In genomic region chr14:69263364-69263763, GRCh38 we compare ENCODE assay signal across 11 cellular contexts. TPM values are rescaled to one million over a fixed set of nuclear protein-coding genes. Genes with fewer than 3 reads are reported as not detected.
A peak's percentile ranks its signal among the peaks of the same experiment; 100 is the strongest.
DNase-seq lines count a peak whose midpoint lies in the region; ATAC-seq and TF ChIP-seq lines count a peak whose summit lies in the region.
"Had no signal": no experiment of that assay in that cellular context is flagged by ENCODE, and none has a peak within 500 bp of the region (broad histone marks: within the 10 kb centered on the region; RNA-seq: fewer than 3 reads in every experiment).

No MANE protein-coding gene starts in this region.

- H3K27me3 ChIP-seq in esophagus muscularis mucosa = peaks cover 0 to 42% (median 0%) of the 10 kb centered on the region in 4 donors

- POLR2A ChIA-PET in activated CD4-positive, alpha-beta T cell treated with anti-CD3 and anti-CD28 coated beads for 36 hours (lab: Charles Lee) = no interaction called here

- peaks cover 41% of the 10 kb centered on the region for H3K27me3 Mint-ChIP-seq in activated CD4-positive, alpha-beta T cell treated with anti-CD3 and anti-CD28 coated beads for 36 hours

- ATAC-seq in omental fat pad (ENCODE audit: low FRiP score) = peak; percentile 72
- ATAC-seq in activated CD4-positive, alpha-beta T cell treated with anti-CD3 and anti-CD28 coated beads for 36 hours = no peak
- ATAC-seq in HG03039 (IDR thresholded peaks at IDR 0.05; ENCODE audit: unreplicated experiment) = no peak
- ATAC-seq: HCT116 had no signal

- TF ChIP-seq EP300 in esophagus muscularis mucosa (IDR thresholded peaks at IDR 0.05) = no peak

- H3K27ac Mint-ChIP-seq in activated CD4-positive, alpha-beta T cell treated with anti-CD3 and anti-CD28 coated beads for 36 hours = no peak overlapping the region

- peaks cover 42 to 58% (median 51%) of the 10 kb centered on the region in 4 donors for H3K4me1 ChIP-seq in esophagus muscularis mucosa

- intact Hi-C loops in esophagus muscularis mucosa (cut with DNase I) = no loop called here
- intact Hi-C loops in activated CD4-positive, alpha-beta T cell treated with anti-CD3 and anti-CD28 coated beads for 36 hours (cut with DNase I, micrococcal nuclease) = loop anchor here (5.0 kb wide), 2 partner anchors 194 to 309 kb away; partner anchors contain the start of gene CCDC177 (in 1 of the 2)

- peaks cover 7% of the 10 kb centered on the region for H3K4me1 Mint-ChIP-seq in activated CD4-positive, alpha-beta T cell treated with anti-CD3 and anti-CD28 coated beads for 36 hours

- no peaks in the 10 kb centered on the region for H3K9me3 Mint-ChIP-seq in activated CD4-positive, alpha-beta T cell treated with anti-CD3 and anti-CD28 coated beads for 36 hours (ENCODE audit: low read depth)

- no peak overlapping the region for H3K4me3 ChIP-seq in esophagus muscularis mucosa

- peak overlapping the region; percentile 6 to 46 (median 35) for H3K27ac ChIP-seq in esophagus muscularis mucosa (replicated peaks in 1 of 4)

- no peaks in the 10 kb centered on the region for H3K36me3 Mint-ChIP-seq in activated CD4-positive, alpha-beta T cell treated with anti-CD3 and anti-CD28 coated beads for 36 hours (ENCODE audit: low read depth)

- H3K36me3 ChIP-seq in esophagus muscularis mucosa = no peaks in the 10 kb centered on the region

- DNase-seq in Daoy (ENCODE audit: low read depth) (peak; percentile 95), NCI-H446 (lab: John Stamatoyannopoulos, UW) (peak; percentile 74 to 86), esophagus muscularis mucosa (ENCODE audit: extremely low spot score) (no peak), omental fat pad (ENCODE audit: low spot score) (peak; percentile 44), T-helper 2 cell (no peak), activated gamma-delta T cell (lab: John Stamatoyannopoulos, UW) (no peak)
- DNase-seq in activated CD4-positive, alpha-beta T cell treated with anti-CD3 and anti-CD28 coated beads for 36 hours = no peak
- DNase-seq: activated CD4-positive, CD25-positive, alpha-beta regulatory T cell; GF-D8 had no signal

- no peak overlapping the region for H3K4me3 Mint-ChIP-seq in activated CD4-positive, alpha-beta T cell treated with anti-CD3 and anti-CD28 coated beads for 36 hours

- WGBS in esophagus muscularis mucosa = 62% methylated on average over 6 of the region's 6 CpGs

- TF ChIP-seq CTCF in esophagus muscularis mucosa (IDR thresholded peaks at IDR 0.05) (no peak), omental fat pad (IDR thresholded peaks at IDR 0.05) (no peak)

- CTCF ChIA-PET in activated CD4-positive, alpha-beta T cell treated with anti-CD3 and anti-CD28 coated beads for 36 hours (lab: Charles Lee) = interaction anchor here (1.0 to 1.3 kb wide), 3 partner anchors 18 to 196 kb away, joined by 3 to 6 read pairs (median 4); no protein-coding TSS in a partner anchor

- TF ChIP-seq POLR2A in esophagus muscularis mucosa (IDR thresholded peaks at IDR 0.05; ENCODE audit: low read depth) = no peak

- no peaks in the 10 kb centered on the region for H3K9me3 ChIP-seq in esophagus muscularis mucosa

RNA-seq across cellular contexts. Expression of gene GALNT16, which starts 3.4 kb away (rescaled TPM):
- total RNA-seq in Daoy (2014; rRNA removed; shearing (Covaris generic)) = 1.2 and 1.7 TPM in 2 replicates
- total RNA-seq in esophagus muscularis mucosa (10 to 100 TPM in 2 of 4 donors, 1 to 10 TPM in 2; 5.8 to 18.4 (median 10.5) TPM), omental fat pad (10 to 100 TPM in 1 of 4 donors, 1 to 10 TPM in 3; 6.5 to 18.3 (median 8.1) TPM)
- under 1 TPM in 1 of 2 experiments, not detected in 1; 0.14 TPM for total RNA-seq in activated CD4-positive, alpha-beta T cell treated with anti-CD3 and anti-CD28 coated beads for 36 hours

Comparison
In these comparisons a context has a peak if more than half of its experiments do, and no peak if none do; other contexts are left out.
1. DNase-seq: peak in Daoy (single experiment), NCI-H446 (2 of 2) and omental fat pad (single experiment); none in esophagus muscularis mucosa (single experiment), activated CD4-positive, alpha-beta T cell treated with anti-CD3 and anti-CD28 coated beads for 36 hours (single experiment), T-helper 2 cell (0 of 5) and activated gamma-delta T cell (single experiment).